Comparison of ENCODE assay signal across 8 cellular contexts in genomic region chr18:54127759-54128378, GRCh38.
DNase-seq lines count a peak whose midpoint lies in the region; ATAC-seq, FAIRE-seq and TF ChIP-seq lines count a peak whose summit lies in the region.

No MANE protein-coding gene starts in this region.

- DNase-seq in COR-L47 (lab: John Stamatoyannopoulos, UW): peak; percentile 65
- DNase-seq in NCI-H2227 (lab: John Stamatoyannopoulos, UW; ENCODE audit: unreplicated experiment): peak; percentile 41
- DNase-seq in amniotic stem cell (lab: John Stamatoyannopoulos, UW): peak; percentile 54
- no peak for DNase-seq in NCI-H774 (lab: John Stamatoyannopoulos, UW)
- no peak for DNase-seq in thyroid gland

- intact Hi-C loops in thyroid gland (cut with DNase I): no loop called here

- no peak overlapping the region for H3K4me3 ChIP-seq in thyroid gland (replicated peaks in 1 of 3)

- peak in 2 of 6 experiments; percentile 13 to 23 for TF ChIP-seq CTCF in thyroid gland (IDR thresholded peaks at IDR 0.05)

- no peak overlapping the region for H3K27ac ChIP-seq in thyroid gland

- H3K27me3 ChIP-seq in thyroid gland: no peaks in the 10 kb centered on the region

- H3K4me1 ChIP-seq in thyroid gland: no peaks in the 10 kb centered on the region

- H3K36me3 ChIP-seq in thyroid gland: no peaks in the 10 kb centered on the region

- no peak for TF ChIP-seq POLR2A in thyroid gland (IDR thresholded peaks at IDR 0.05)

- peak; percentile 9 for FAIRE-seq in islet of Langerhans (lab: Jason Lieb, UNC)

- ATAC-seq in GM18873 (IDR thresholded peaks at IDR 0.05; ENCODE audit: low FRiP score, unreplicated experiment): peak; percentile 54
- peak; percentile 89 for ATAC-seq in HG03060 (IDR thresholded peaks at IDR 0.05; ENCODE audit: low read depth, unreplicated experiment)

- no peaks in the 10 kb centered on the region for H3K9me3 ChIP-seq in thyroid gland

- 68 to 70% methylated on average over 9 of the region's 9 CpGs for WGBS in thyroid gland, 2 donors

Comparison
In these comparisons a context has a peak if more than half of its experiments do, and no peak if none do; other contexts are left out.
1. DNase-seq: peak in COR-L47 (single experiment), NCI-H2227 (single experiment) and amniotic stem cell (single experiment); none in NCI-H774 (single experiment) and thyroid gland (0 of 2).